Comparison of ENCODE assay signal across 9 cellular contexts in genomic region chr4:166252487-166253402, GRCh38.
A peak's percentile ranks its signal among the peaks of the same experiment; 100 is the strongest.
DNase-seq lines count a peak whose midpoint lies in the region; ATAC-seq and TF ChIP-seq lines count a peak whose summit lies in the region.
"Had no signal": no experiment of that assay in that cellular context is flagged by ENCODE, and none has a peak within 500 bp of the region (broad histone marks: within the 10 kb centered on the region; RNA-seq: fewer than 3 reads in every experiment).

No MANE protein-coding gene starts in this region.

- DNase-seq in AG04450 (ENCODE audit: low read depth, low spot score) (no peak), RWPE2 (ENCODE audit: low spot score) (no peak), glutamatergic neuron (no peak), DMS153 treated with DMSO at 0.1 percent for 48 hours (lab: John Stamatoyannopoulos, UW; ENCODE audit: unreplicated experiment) (no peak)
- DNase-seq in activated CD8-positive, alpha-beta memory T cell treated with anti-CD3 and anti-CD28 coated beads, Interleukin-2, amount 10 ng/mL, durations not matched to agents 7 days and 5 days: no peak
- no peak for DNase-seq in activated naive CD4-positive, alpha-beta T cell (lab: John Stamatoyannopoulos, UW)
- DNase-seq: NCI-H2171 treated with DMSO at 0.1 percent for 48 hours had no signal

- H3K9me3 ChIP-seq in AG04450 (ENCODE audit: control insufficient read depth, insufficient read depth, low read length): no peaks in the 10 kb centered on the region
- no peaks in the 10 kb centered on the region for H3K9me3 ChIP-seq in RWPE2 (ENCODE audit: severe bottlenecking)

- H3K4me1 ChIP-seq in RWPE2 (ENCODE audit: insufficient read depth, poor library complexity, severe bottlenecking): no peaks in the 10 kb centered on the region

- POLR2A ChIA-PET in AG04450 (lab: Yijun Ruan, JAX): no interaction called here

- CTCF ChIA-PET in AG04450 (lab: Charles Lee): interaction anchor here (1.0 kb wide), 1 partner anchor 86 kb away, joined by 3 read pairs; no protein-coding TSS in a partner anchor
- CTCF ChIA-PET in activated CD8-positive, alpha-beta memory T cell treated with anti-CD3 and anti-CD28 coated beads, Interleukin-2, amount 10 ng/mL, durations not matched to agents 7 days and 5 days (lab: Charles Lee): no interaction called here

- TF ChIP-seq CTCF in AG04450 (IDR thresholded peaks at IDR 0.05; ENCODE audit: low read depth, low read length): peak; percentile 31
- peak; percentile 76 for TF ChIP-seq CTCF in RWPE2 (IDR thresholded peaks at IDR 0.05; ENCODE audit: poor library complexity, severe bottlenecking)
- TF ChIP-seq CTCF in glutamatergic neuron (IDR thresholded peaks at IDR 0.05; ENCODE audit: partially characterized antibody, unreplicated experiment): peak; percentile 62

- H3K9me3 Mint-ChIP-seq in glutamatergic neuron (ENCODE audit: unreplicated experiment): no peaks in the 10 kb centered on the region
- H3K9me3 Mint-ChIP-seq in activated CD8-positive, alpha-beta memory T cell treated with anti-CD3 and anti-CD28 coated beads, Interleukin-2, amount 10 ng/mL, durations not matched to agents 7 days and 5 days (ENCODE audit: low read depth): no peaks in the 10 kb centered on the region

- H3K27me3 ChIP-seq in AG04450 (ENCODE audit: control insufficient read depth, insufficient read depth, low read length): no peaks in the 10 kb centered on the region
- H3K27me3 ChIP-seq in RWPE2 (ENCODE audit: insufficient read depth, poor library complexity, severe bottlenecking): no peaks in the 10 kb centered on the region

- H3K4me3 ChIP-seq in AG04450 (ENCODE audit: low read depth, low read length) (no peak overlapping the region), RWPE2 (ENCODE audit: severe bottlenecking) (no peak overlapping the region)

- H3K27ac Mint-ChIP-seq in glutamatergic neuron (ENCODE audit: unreplicated experiment): no peak overlapping the region
- H3K27ac Mint-ChIP-seq in activated CD8-positive, alpha-beta memory T cell treated with anti-CD3 and anti-CD28 coated beads, Interleukin-2, amount 10 ng/mL, durations not matched to agents 7 days and 5 days: no peak overlapping the region

- no peaks in the 10 kb centered on the region for H3K27me3 Mint-ChIP-seq in glutamatergic neuron (ENCODE audit: unreplicated experiment)
- no peaks in the 10 kb centered on the region for H3K27me3 Mint-ChIP-seq in activated CD8-positive, alpha-beta memory T cell treated with anti-CD3 and anti-CD28 coated beads, Interleukin-2, amount 10 ng/mL, durations not matched to agents 7 days and 5 days

- H3K36me3 Mint-ChIP-seq in glutamatergic neuron (ENCODE audit: unreplicated experiment): no peaks in the 10 kb centered on the region
- no peaks in the 10 kb centered on the region for H3K36me3 Mint-ChIP-seq in activated CD8-positive, alpha-beta memory T cell treated with anti-CD3 and anti-CD28 coated beads, Interleukin-2, amount 10 ng/mL, durations not matched to agents 7 days and 5 days

- no peak overlapping the region for H3K4me3 Mint-ChIP-seq in glutamatergic neuron (ENCODE audit: unreplicated experiment)
- no peak overlapping the region for H3K4me3 Mint-ChIP-seq in activated CD8-positive, alpha-beta memory T cell treated with anti-CD3 and anti-CD28 coated beads, Interleukin-2, amount 10 ng/mL, durations not matched to agents 7 days and 5 days

- H3K36me3 ChIP-seq in RWPE2 (ENCODE audit: low read depth): no peaks in the 10 kb centered on the region

- H3K4me1 Mint-ChIP-seq in glutamatergic neuron (ENCODE audit: low read depth, unreplicated experiment): no peaks in the 10 kb centered on the region
- H3K4me1 Mint-ChIP-seq in activated CD8-positive, alpha-beta memory T cell treated with anti-CD3 and anti-CD28 coated beads, Interleukin-2, amount 10 ng/mL, durations not matched to agents 7 days and 5 days: no peaks in the 10 kb centered on the region

- H3K27ac ChIP-seq in AG04450 (ENCODE audit: low read depth, low read length): no peak overlapping the region
- no peak overlapping the region for H3K27ac ChIP-seq in RWPE2 (ENCODE audit: poor library complexity, severe bottlenecking)

- ATAC-seq in GM18511 (IDR thresholded peaks at IDR 0.05; ENCODE audit: unreplicated experiment) (peak; percentile 52), RWPE2 (ENCODE audit: low read depth) (no peak; the same call in 2 of the 3 replicates), GM21737 (IDR thresholded peaks at IDR 0.05; ENCODE audit: unreplicated experiment) (no peak)
- no peak for ATAC-seq in activated CD8-positive, alpha-beta memory T cell treated with anti-CD3 and anti-CD28 coated beads, Interleukin-2, amount 10 ng/mL, durations not matched to agents 7 days and 5 days
